ENCODE assay signal across 29 cellular contexts in genomic region chr1:203168256-203168786, GRCh38. TPM values are rescaled to one million over a fixed set of nuclear protein-coding genes. Genes with fewer than 3 reads are reported as not detected.
DNase-seq lines count a peak whose midpoint lies in the region; ATAC-seq, FAIRE-seq and TF ChIP-seq lines count a peak whose summit lies in the region.
"Had no signal": no experiment of that assay in that cellular context is flagged by ENCODE, and none has a peak within 500 bp of the region (broad histone marks: within the 10 kb centered on the region; RNA-seq: fewer than 3 reads in every experiment).

No MANE protein-coding gene starts in this region.

- H3K79me2 ChIP-seq in Karpas-422 (ENCODE audit: low read length): no peaks in the 10 kb centered on the region

- H3K9ac ChIP-seq in BLaER1: no peak overlapping the region
- H3K9ac ChIP-seq in Karpas-422 (ENCODE audit: low read length): no peak overlapping the region
- H3K9ac ChIP-seq in kidney (ENCODE audit: low read length in 2 of 2): no peak overlapping the region

- H3K36me3 ChIP-seq in BLaER1: peaks cover 42% of the 10 kb centered on the region; the same call in 1 of the 2 replicates
- H3K36me3 ChIP-seq in Karpas-422 (ENCODE audit: insufficient read depth, low read length): peaks cover 40% of the 10 kb centered on the region
- H3K36me3 ChIP-seq in kidney (ENCODE audit: control insufficient read depth in 1 of 2, insufficient read depth in 2 of 2, low read length in 2 of 2): no peaks in the 10 kb centered on the region

- H3K9me3 ChIP-seq in BLaER1 (no peaks in the 10 kb centered on the region), Karpas-422 (ENCODE audit: low read length) (no peaks in the 10 kb centered on the region), kidney (ENCODE audit: control insufficient read depth in 1 of 2, low read length in 2 of 2) (no peaks in the 10 kb centered on the region)

- H2AFZ ChIP-seq in Karpas-422 (ENCODE audit: low read length): no peak overlapping the region

- no peaks in the 10 kb centered on the region for H3K9me2 ChIP-seq in Karpas-422 (replicated peaks; ENCODE audit: insufficient read depth, low read length)

- intact Hi-C loops in kidney (cut with DNase I) (no loop called here), posterior vena cava (cut with DNase I) (no loop called here)

- FAIRE-seq in kidney (lab: Jason Lieb, UNC): no peak
- FAIRE-seq: A204.1, GM12892, K562 had no signal

- no peak for TF ChIP-seq CTCF in kidney (IDR thresholded peaks at IDR 0.05; ENCODE audit: borderline replicate concordance, extremely low read depth, insufficient read depth)

- H3K27me3 ChIP-seq in BLaER1 (no peaks in the 10 kb centered on the region), Karpas-422 (ENCODE audit: low read length) (no peaks in the 10 kb centered on the region)

- no peak for ATAC-seq in GM18502 (IDR thresholded peaks at IDR 0.05; ENCODE audit: poor library complexity, unreplicated experiment)
- ATAC-seq: K562, Panc1 had no signal

- H3K4me2 ChIP-seq in BLaER1: peak overlapping the region; percentile 59; the same call in 1 of the 2 replicates
- peak overlapping the region; percentile 89 for H3K4me2 ChIP-seq in Karpas-422 (ENCODE audit: low read depth, low read length, poor library complexity, severe bottlenecking)

- H3K4me3 ChIP-seq in BLaER1 (no peak overlapping the region), Karpas-422 (ENCODE audit: low read length) (no peak overlapping the region), kidney (ENCODE audit: low read length in 2 of 2) (no peak overlapping the region)
- H3K4me3 ChIP-seq: K562 had no signal

- peaks cover 32% of the 10 kb centered on the region; the same call in 1 of the 2 replicates for H4K20me1 ChIP-seq in BLaER1
- H4K20me1 ChIP-seq in Karpas-422 (ENCODE audit: insufficient read depth, low read depth, low read length): peaks cover 10% of the 10 kb centered on the region; the same call in 1 of the 2 replicates

- DNase-seq in Karpas-422 (no peak), kidney (peak; percentile 32), posterior vena cava (ENCODE audit: low spot score) (peak; percentile 50), AML-193 (lab: John Stamatoyannopoulos, UW) (no peak), NCI-H748 (lab: John Stamatoyannopoulos, UW; ENCODE audit: unreplicated experiment) (no peak), NCI-H345 treated with DMSO at 0.1 percent for 48 hours (lab: John Stamatoyannopoulos, UW; ENCODE audit: unreplicated experiment) (no peak)
- DNase-seq: CD8-positive, alpha-beta memory T cell; DMS153; DND-41; MV-4-11; NCI-H1105; NCI-H146; NCI-H1930; NCI-H2107; NCI-H446; NCI-H524 treated with DMSO at 0.1 percent for 48 hours; SHP77 had no signal

- H3K27ac ChIP-seq in BLaER1 (no peak overlapping the region), Karpas-422 (ENCODE audit: low read length) (peak overlapping the region; percentile 99), kidney (ENCODE audit: low read depth in 2 of 2, low read length in 2 of 2) (no peak overlapping the region)
- H3K27ac ChIP-seq: HL-60, RWPE1 had no signal

- H3K4me1 ChIP-seq in BLaER1: peaks cover 97% of the 10 kb centered on the region
- peaks cover 76% of the 10 kb centered on the region for H3K4me1 ChIP-seq in Karpas-422 (ENCODE audit: low read length)
- H3K4me1 ChIP-seq in kidney (ENCODE audit: control insufficient read depth in 1 of 2, insufficient read depth in 1 of 2, low read depth in 1 of 2, low read length in 2 of 2): peaks cover 0 to 5% of the 10 kb centered on the region in 2 donors

RNA-seq across cellular contexts. Expression of gene MYBPH, which starts 7.3 kb away (rescaled TPM):
- total RNA-seq in Karpas-422 (2014; rRNA removed; shearing (Covaris generic); ENCODE audit: low replicate concordance): 52.4 and 62.2 TPM in 2 replicates
- total RNA-seq in kidney (not detected), posterior vena cava (not detected)
- 2.3 TPM for polyA plus RNA-seq in kidney (ENCODE audit: insufficient read depth, low read depth, low replicate concordance)
- total RNA-seq: CD8-positive, alpha-beta memory T cell; H7; HT-29; K562; MCF 10A; OCI-LY7 had no signal
- polyA plus RNA-seq: CD8-positive, alpha-beta memory T cell had no signal

RNA-seq across cellular contexts. Expression of gene CHI3L1, which starts 18.2 kb away (rescaled TPM):
- total RNA-seq in Karpas-422 (2014; rRNA removed; shearing (Covaris generic); ENCODE audit: low replicate concordance): 5.4 and 10.1 TPM in 2 replicates
- total RNA-seq in kidney: 49.5 TPM
- 96.6 TPM for polyA plus RNA-seq in kidney (ENCODE audit: insufficient read depth, low read depth, low replicate concordance)
- 10 to 100 TPM; 26.7 to 30.3 TPM for total RNA-seq in posterior vena cava
- total RNA-seq: CD8-positive, alpha-beta memory T cell; HT-29; K562; OCI-LY7 had no signal
- polyA plus RNA-seq: CD8-positive, alpha-beta memory T cell; K562 had no signal

RNA-seq across cellular contexts. Expression of gene ADORA1, which starts 40.8 kb away (rescaled TPM):
- not detected in 2 replicates for total RNA-seq in Karpas-422 (2014; rRNA removed; shearing (Covaris generic); ENCODE audit: low replicate concordance)
- 4.9 TPM for total RNA-seq in kidney
- 21.2 TPM for polyA plus RNA-seq in kidney (ENCODE audit: insufficient read depth, low read depth, low replicate concordance)
- 1 to 10 TPM in 1 of 2 donors, under 1 TPM in 1; 0.32 to 1.3 TPM for total RNA-seq in posterior vena cava
- total RNA-seq: CD8-positive, alpha-beta memory T cell; K562; OCI-LY7 had no signal
- polyA plus RNA-seq: CD8-positive, alpha-beta memory T cell; K562 had no signal

Comparison
In these comparisons a context has a peak if more than half of its experiments do, and no peak if none do; other contexts are left out.
1. DNase-seq: peak in kidney (single experiment) and posterior vena cava (single experiment); none in Karpas-422 (single experiment), AML-193 (0 of 2), NCI-H748 (single experiment) and NCI-H345 treated with DMSO at 0.1 percent for 48 hours (single experiment).
2. RNA of gene MYBPH, which starts 7.3 kb away (total RNA-seq): 52.4 to 62.2 TPM in Karpas-422; not detected in kidney (single experiment) and not detected in posterior vena cava; every median in the first group is over 10 times any median in the second.